Comparison of ENCODE assay signal across 1 cellular context in genomic region chr19:3768015-3768747, GRCh38.
TF ChIP-seq lines count a peak whose summit lies in the region.

No MANE protein-coding gene starts in this region.

TF ChIP-seq in K562, 482 proteins besides CTCF, POLR2A, EP300 and RAD21:
- TF ChIP-seq ZNF124 (CRISPR knock-in tag; IDR thresholded peaks at IDR 0.05) (no peak), PHB (CRISPR knock-in tag; IDR thresholded peaks at IDR 0.05) (no peak), E2F6 (IDR thresholded peaks at IDR 0.05; ENCODE audit: borderline replicate concordance in 1 of 2, extremely low read depth in 1 of 2, insufficient read depth in 1 of 2, insufficient read length in 1 of 2, low read depth in 1 of 2, low read length in 1 of 2, poor library complexity in 1 of 2, severe bottlenecking in 1 of 2) (no peak), ETV6 (IDR thresholded peaks at IDR 0.05; ENCODE audit: borderline replicate concordance in 1 of 2, low read depth in 2 of 2, low read length in 1 of 2) (no peak), ETV6 (CRISPR knock-in tag; IDR thresholded peaks at IDR 0.05; ENCODE audit: borderline replicate concordance) (no peak), GTF2E2 (tag; IDR thresholded peaks at IDR 0.05) (no peak), TCF7 (IDR thresholded peaks at IDR 0.05; ENCODE audit: borderline replicate concordance) (no peak), POLR2G (IDR thresholded peaks at IDR 0.05; ENCODE audit: low read depth, low read length) (0 out of 2 replicates have a peak, but pooled peaks have one; percentile 8), CBFA2T2 (conservative IDR thresholded peaks at IDR 0.05) (no peak), SIX5 (IDR thresholded peaks at IDR 0.05; ENCODE audit: borderline replicate concordance in 1 of 2, insufficient read depth in 1 of 2, low read depth in 1 of 2, low read length in 2 of 2) (no peak), ZNF444 (CRISPR knock-in tag; IDR thresholded peaks at IDR 0.05) (no peak), ZNF143 (CRISPR knock-in tag; IDR thresholded peaks at IDR 0.05) (no peak), RBFOX2 (IDR thresholded peaks at IDR 0.05; ENCODE audit: low read depth, low read length) (peak; percentile 44; the same call in 1 of the 2 replicates)
